14 cellular contexts compared by ENCODE assay signal in genomic region chr14:104390941-104391901, GRCh38.
A peak's percentile ranks its signal among the peaks of the same experiment; 100 is the strongest.
DNase-seq lines count a peak whose midpoint lies in the region; ATAC-seq and TF ChIP-seq lines count a peak whose summit lies in the region.
"Had no signal": no experiment of that assay in that cellular context is flagged by ENCODE, and none has a peak within 500 bp of the region (broad histone marks: within the 10 kb centered on the region; RNA-seq: fewer than 3 reads in every experiment).

No MANE protein-coding gene starts in this region.

- no peaks in the 10 kb centered on the region for H3K9me3 Mint-ChIP-seq in activated CD8-positive, alpha-beta T cell treated with anti-CD3 and anti-CD28 coated beads for 36 hours
- peaks cover 0 to 6% (median 0%) of the 10 kb centered on the region in 7 donors for H3K9me3 Mint-ChIP-seq in naive B cell
- H3K9me3 Mint-ChIP-seq in activated T-helper 1 cell treated with anti-CD3 and anti-CD28 coated beads, Interleukin-12 subunit alpha, Interleukin-12 subunit beta, Interleukin-2, Interleukin-4 antibody, amounts not matched to agents 30 ng/mL and 10 ng/mL and 1 ng/mL, durations not matched to agents 14 hours and 24 hours and 36 hours = no peaks in the 10 kb centered on the region
- H3K9me3 Mint-ChIP-seq: dendritic cell treated with granulocyte-macrophage colony-stimulating factor and Interleukin-4, amounts not matched to agents 40 ng/mL and 50 ng/mL, for 4 days had no signal

- no peak overlapping the region for H3K4me3 Mint-ChIP-seq in activated CD8-positive, alpha-beta T cell treated with anti-CD3 and anti-CD28 coated beads for 36 hours
- peak overlapping the region; percentile 48 to 86 (median 68) for H3K4me3 Mint-ChIP-seq in naive B cell
- no peak overlapping the region for H3K4me3 Mint-ChIP-seq in activated T-helper 1 cell treated with anti-CD3 and anti-CD28 coated beads, Interleukin-12 subunit alpha, Interleukin-12 subunit beta, Interleukin-2, Interleukin-4 antibody, amounts not matched to agents 30 ng/mL and 10 ng/mL and 1 ng/mL, durations not matched to agents 14 hours and 24 hours and 36 hours
- H3K4me3 Mint-ChIP-seq: dendritic cell treated with granulocyte-macrophage colony-stimulating factor and Interleukin-4, amounts not matched to agents 40 ng/mL and 50 ng/mL, for 4 days had no signal

- H3K79me2 ChIP-seq in smooth muscle cell (ENCODE audit: low read depth) = no peaks in the 10 kb centered on the region

- H3K4me3 ChIP-seq in BLaER1 = peak overlapping the region; percentile 7; the same call in 1 of the 2 replicates
- H3K4me3 ChIP-seq in smooth muscle cell = no peak overlapping the region
- H3K4me3 ChIP-seq: lower lobe of right lung, PC-9 had no signal

- DNase-seq in DMS 273 treated with DMSO at 0.1 percent for 48 hours (lab: John Stamatoyannopoulos, UW) = peak; percentile 43
- DNase-seq in activated CD8-positive, alpha-beta T cell treated with anti-CD3 and anti-CD28 coated beads for 36 hours = no peak
- no peak for DNase-seq in naive B cell
- DNase-seq in activated T-helper 1 cell treated with anti-CD3 and anti-CD28 coated beads, Interleukin-12 subunit alpha, Interleukin-12 subunit beta, Interleukin-2, Interleukin-4 antibody, amounts not matched to agents 30 ng/mL and 10 ng/mL and 1 ng/mL, durations not matched to agents 14 hours and 24 hours and 36 hours (ENCODE audit: low spot score) = no peak
- DNase-seq in GM19240 (ENCODE audit: insufficient read length, low spot score) = no peak
- no peak for DNase-seq in smooth muscle cell (lab: John Stamatoyannopoulos, UW; ENCODE audit: unreplicated experiment)
- no peak for DNase-seq in GM03348 (ENCODE audit: low spot score)
- DNase-seq: foreskin melanocyte; lower lobe of right lung; PC-9; stimulated activated CD4-positive, alpha-beta T cell treated with anti-CD3 and anti-CD28 coated beads, Interleukin-4, amount 100 ng/mL, for 1 hour had no signal

- H3K36me3 Mint-ChIP-seq in activated CD8-positive, alpha-beta T cell treated with anti-CD3 and anti-CD28 coated beads for 36 hours (ENCODE audit: low read depth) = no peaks in the 10 kb centered on the region
- H3K36me3 Mint-ChIP-seq in naive B cell = peaks cover 0 to 1% of the 10 kb centered on the region in 2 donors
- no peaks in the 10 kb centered on the region for H3K36me3 Mint-ChIP-seq in activated T-helper 1 cell treated with anti-CD3 and anti-CD28 coated beads, Interleukin-12 subunit alpha, Interleukin-12 subunit beta, Interleukin-2, Interleukin-4 antibody, amounts not matched to agents 30 ng/mL and 10 ng/mL and 1 ng/mL, durations not matched to agents 14 hours and 24 hours and 36 hours (ENCODE audit: low read depth)

- peak overlapping the region; percentile 50 for H3K27ac Mint-ChIP-seq in activated CD8-positive, alpha-beta T cell treated with anti-CD3 and anti-CD28 coated beads for 36 hours
- H3K27ac Mint-ChIP-seq in naive B cell = peak overlapping the region in 4 of 6 donors; percentile 46 to 75 (median 56)
- no peak overlapping the region for H3K27ac Mint-ChIP-seq in activated T-helper 1 cell treated with anti-CD3 and anti-CD28 coated beads, Interleukin-12 subunit alpha, Interleukin-12 subunit beta, Interleukin-2, Interleukin-4 antibody, amounts not matched to agents 30 ng/mL and 10 ng/mL and 1 ng/mL, durations not matched to agents 14 hours and 24 hours and 36 hours
- H3K27ac Mint-ChIP-seq: dendritic cell treated with granulocyte-macrophage colony-stimulating factor and Interleukin-4, amounts not matched to agents 40 ng/mL and 50 ng/mL, for 4 days had no signal

- peak overlapping the region; percentile 75 for H3K9ac ChIP-seq in BLaER1
- no peak overlapping the region for H3K9ac ChIP-seq in smooth muscle cell (ENCODE audit: low read depth)

- CTCF ChIA-PET in activated CD8-positive, alpha-beta T cell treated with anti-CD3 and anti-CD28 coated beads for 36 hours (lab: Charles Lee) = no interaction called here

- POLR2A ChIA-PET in activated CD8-positive, alpha-beta T cell treated with anti-CD3 and anti-CD28 coated beads for 36 hours (lab: Charles Lee) = no interaction called here

- WGBS in smooth muscle cell (ENCODE audit: low lambda C conversion rate) = 91% methylated on average over 33 of the region's 33 CpGs

- no peaks in the 10 kb centered on the region for H4K20me1 ChIP-seq in BLaER1
- no peaks in the 10 kb centered on the region for H4K20me1 ChIP-seq in smooth muscle cell (ENCODE audit: low read depth)

- peaks cover 97% of the 10 kb centered on the region for H3K4me1 ChIP-seq in BLaER1
- H3K4me1 ChIP-seq in smooth muscle cell (ENCODE audit: low read depth) = no peaks in the 10 kb centered on the region
- H3K4me1 ChIP-seq: Caco-2 had no signal

- H3K36me3 ChIP-seq in BLaER1 (no peaks in the 10 kb centered on the region), smooth muscle cell (ENCODE audit: low read depth) (no peaks in the 10 kb centered on the region)
- H3K36me3 ChIP-seq: lower lobe of right lung had no signal

- ATAC-seq in activated CD8-positive, alpha-beta T cell treated with anti-CD3 and anti-CD28 coated beads for 36 hours = no peak
- ATAC-seq in naive B cell (ENCODE audit: low read depth in 2 of 2) = no peak
- ATAC-seq: lower lobe of right lung had no signal

- H3F3A ChIP-seq in smooth muscle cell (ENCODE audit: low read depth) = no peaks in the 10 kb centered on the region

- H3K27ac ChIP-seq in BLaER1 (peak overlapping the region; percentile 93), smooth muscle cell (ENCODE audit: low read depth) (no peak overlapping the region)
- H3K27ac ChIP-seq: lower lobe of right lung, PC-9 had no signal

- no peaks in the 10 kb centered on the region for H3K27me3 Mint-ChIP-seq in activated CD8-positive, alpha-beta T cell treated with anti-CD3 and anti-CD28 coated beads for 36 hours
- H3K27me3 Mint-ChIP-seq in naive B cell = no peaks in the 10 kb centered on the region
- H3K27me3 Mint-ChIP-seq in activated T-helper 1 cell treated with anti-CD3 and anti-CD28 coated beads, Interleukin-12 subunit alpha, Interleukin-12 subunit beta, Interleukin-2, Interleukin-4 antibody, amounts not matched to agents 30 ng/mL and 10 ng/mL and 1 ng/mL, durations not matched to agents 14 hours and 24 hours and 36 hours (ENCODE audit: insufficient read depth) = peaks cover 2% of the 10 kb centered on the region

- no peaks in the 10 kb centered on the region for H3K9me3 ChIP-seq in BLaER1
- H3K9me3 ChIP-seq in smooth muscle cell (replicated peaks; ENCODE audit: low read depth) = no peaks in the 10 kb centered on the region
- H3K9me3 ChIP-seq: Caco-2, lower lobe of right lung had no signal

- H3K4me1 Mint-ChIP-seq in activated CD8-positive, alpha-beta T cell treated with anti-CD3 and anti-CD28 coated beads for 36 hours (ENCODE audit: low read depth) = peaks cover 61% of the 10 kb centered on the region
- H3K4me1 Mint-ChIP-seq in naive B cell = peaks cover 69 to 88% (median 76%) of the 10 kb centered on the region in 3 donors
- H3K4me1 Mint-ChIP-seq in activated T-helper 1 cell treated with anti-CD3 and anti-CD28 coated beads, Interleukin-12 subunit alpha, Interleukin-12 subunit beta, Interleukin-2, Interleukin-4 antibody, amounts not matched to agents 30 ng/mL and 10 ng/mL and 1 ng/mL, durations not matched to agents 14 hours and 24 hours and 36 hours (ENCODE audit: low read depth) = peaks cover 37% of the 10 kb centered on the region

- no peak for TF ChIP-seq CTCF in activated CD8-positive, alpha-beta T cell treated with anti-CD3 and anti-CD28 coated beads for 36 hours (IDR thresholded peaks at IDR 0.05)
- TF ChIP-seq CTCF in smooth muscle cell (IDR thresholded peaks at IDR 0.05; ENCODE audit: borderline replicate concordance, insufficient read depth, poor library complexity, severe bottlenecking) = no peak

- H3K27me3 ChIP-seq in BLaER1 = no peaks in the 10 kb centered on the region
- H3K27me3 ChIP-seq in smooth muscle cell (ENCODE audit: low read depth) = no peaks in the 10 kb centered on the region

- intact Hi-C loops in activated CD8-positive, alpha-beta T cell treated with anti-CD3 and anti-CD28 coated beads for 36 hours (cut with micrococcal nuclease) = no loop called here
- intact Hi-C loops in activated T-helper 1 cell treated with anti-CD3 and anti-CD28 coated beads, Interleukin-12 subunit alpha, Interleukin-12 subunit beta, Interleukin-2, Interleukin-4 antibody, amounts not matched to agents 30 ng/mL and 10 ng/mL and 1 ng/mL, durations not matched to agents 14 hours and 24 hours and 36 hours (cut with micrococcal nuclease) = no loop called here

- H2AFZ ChIP-seq in smooth muscle cell (ENCODE audit: low read depth) = no peak overlapping the region
- H2AFZ ChIP-seq: PC-9 had no signal

- H3K4me2 ChIP-seq in BLaER1 (peak overlapping the region; percentile 97), smooth muscle cell (no peak overlapping the region)
- H3K4me2 ChIP-seq: PC-9 had no signal

Comparison
In these comparisons a context has a peak if more than half of its experiments do, and no peak if none do; other contexts are left out.
1. H3K4me3 Mint-ChIP-seq: peak in naive B cell (8 of 8); none in activated CD8-positive, alpha-beta T cell treated with anti-CD3 and anti-CD28 coated beads for 36 hours (single experiment) and activated T-helper 1 cell treated with anti-CD3 and anti-CD28 coated beads, Interleukin-12 subunit alpha, Interleukin-12 subunit beta, Interleukin-2, Interleukin-4 antibody, amounts not matched to agents 30 ng/mL and 10 ng/mL and 1 ng/mL, durations not matched to agents 14 hours and 24 hours and 36 hours (single experiment).